Comparison of ENCODE assay signal across 26 cellular contexts in the genomic region with DNA sequence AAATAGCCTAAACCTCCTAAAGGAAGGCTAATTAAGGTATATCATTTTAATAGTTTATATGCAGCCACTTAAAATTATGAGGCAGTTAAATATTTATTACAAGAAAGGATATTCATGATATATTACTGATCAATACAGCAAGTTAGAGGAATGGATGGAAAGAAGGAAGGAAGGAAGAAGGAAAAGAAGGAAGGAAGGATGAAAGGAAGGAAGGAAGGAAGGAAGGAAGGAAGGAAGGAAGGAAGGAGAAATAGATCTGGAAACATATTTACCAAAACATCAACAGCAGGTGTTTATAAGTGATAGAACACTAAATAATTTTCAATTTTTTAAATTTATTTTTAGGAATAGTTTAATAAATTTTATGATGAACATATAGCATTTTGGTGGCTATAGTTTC.
"Had no signal": no experiment of that assay in that cellular context is flagged by ENCODE, and none has a peak within 500 bp of the region (broad histone marks: within the 10 kb centered on the region; RNA-seq: fewer than 3 reads in every experiment).

No MANE protein-coding gene starts in this region.

- H3K79me2 ChIP-seq: hepatocyte, parathyroid adenoma had no signal

- H3K27ac Mint-ChIP-seq: memory B cell; natural killer cell; progenitor cell of endocrine pancreas; stimulated activated naive CD8-positive, alpha-beta T cell treated with anti-CD3 and anti-CD28 coated beads, Interleukin-15, amount 100 ng/mL, for 72 hours had no signal

- DNase-seq: dermis blood vessel endothelial cell; effector memory CD4-positive, alpha-beta T cell; erythroblast; gastrocnemius medialis; head of caudate nucleus; kidney; natural killer cell; right lobe of liver; small intestine; stimulated activated CD4-positive, alpha-beta T cell treated with anti-CD3 and anti-CD28 coated beads, Interleukin-15, amount 100 ng/mL, for 24 hours; stimulated activated CD4-positive, alpha-beta T cell treated with anti-CD3 and anti-CD28 coated beads, Interleukin-4, amount 100 ng/mL, for 1 hour; stimulated activated CD8-positive, alpha-beta memory T cell treated with anti-CD3 and anti-CD28 coated beads, Interleukin-4, amount 100 ng/mL, for 48 hours; stimulated activated naive CD4-positive, alpha-beta T cell; stimulated activated naive CD8-positive, alpha-beta T cell treated with anti-CD3 and anti-CD28 coated beads, Interleukin-15, amount 100 ng/mL, for 72 hours; transverse colon; upper lobe of right lung; uterus had no signal

- H2AFZ ChIP-seq: hepatocyte, parathyroid adenoma had no signal

- H3K27me3 ChIP-seq: gastrocnemius medialis, hepatocyte, right lobe of liver, suprapubic skin, transverse colon, upper lobe of right lung, uterus had no signal

- H3K27ac ChIP-seq: coronary artery, gastrocnemius medialis, hepatocyte, parathyroid adenoma, right lobe of liver, suprapubic skin, transverse colon, upper lobe of right lung, uterus had no signal

- H3K4me2 ChIP-seq: hepatocyte had no signal

- H3K9ac ChIP-seq: parathyroid adenoma had no signal

- H3K9me3 Mint-ChIP-seq: memory B cell; stimulated activated naive CD8-positive, alpha-beta T cell treated with anti-CD3 and anti-CD28 coated beads, Interleukin-15, amount 100 ng/mL, for 72 hours had no signal

- H3K9me3 ChIP-seq: gastrocnemius medialis, right lobe of liver, suprapubic skin, transverse colon, upper lobe of right lung, uterus had no signal

- FAIRE-seq: endometrium, kidney, small intestine had no signal

- H3K4me1 Mint-ChIP-seq: memory B cell; natural killer cell; stimulated activated naive CD8-positive, alpha-beta T cell treated with anti-CD3 and anti-CD28 coated beads, Interleukin-15, amount 100 ng/mL, for 72 hours had no signal

- H3K4me3 Mint-ChIP-seq: memory B cell; natural killer cell; stimulated activated naive CD8-positive, alpha-beta T cell treated with anti-CD3 and anti-CD28 coated beads, Interleukin-15, amount 100 ng/mL, for 72 hours had no signal

- H3K4me3 ChIP-seq: coronary artery, gastrocnemius medialis, hepatocyte, lung, right lobe of liver, suprapubic skin, transverse colon, upper lobe of right lung, uterus had no signal

- H3K4me1 ChIP-seq: gastrocnemius medialis, parathyroid adenoma, right lobe of liver, suprapubic skin, upper lobe of right lung, uterus had no signal

- ATAC-seq: gastrocnemius medialis; left lobe of liver; natural killer cell; right lobe of liver; stimulated activated naive CD8-positive, alpha-beta T cell treated with anti-CD3 and anti-CD28 coated beads, Interleukin-15, amount 100 ng/mL, for 72 hours; upper lobe of right lung had no signal

- H3K36me3 ChIP-seq: gastrocnemius medialis, right lobe of liver, suprapubic skin, transverse colon, upper lobe of right lung, uterus had no signal

- H3K27me3 Mint-ChIP-seq: memory B cell; progenitor cell of endocrine pancreas; stimulated activated naive CD8-positive, alpha-beta T cell treated with anti-CD3 and anti-CD28 coated beads, Interleukin-15, amount 100 ng/mL, for 72 hours had no signal

- H3K36me3 Mint-ChIP-seq: memory B cell, natural killer cell had no signal
